ENCODE assay signal across 20 cellular contexts in genomic region chrX:46782034-46782433, GRCh38. TPM values are rescaled to one million over a fixed set of nuclear protein-coding genes. Genes with fewer than 3 reads are reported as not detected.
DNase-seq lines count a peak whose midpoint lies in the region; ATAC-seq lines count a peak whose summit lies in the region.
"Had no signal": no experiment of that assay in that cellular context is flagged by ENCODE, and none has a peak within 500 bp of the region (broad histone marks: within the 10 kb centered on the region; RNA-seq: fewer than 3 reads in every experiment).

No MANE protein-coding gene starts in this region.

- no peaks in the 10 kb centered on the region for H3K9me3 ChIP-seq in neuronal stem cell (replicated peaks in 1 of 2; ENCODE audit: control insufficient read depth in 2 of 2, insufficient read depth in 1 of 2, low read depth in 1 of 2, low read length in 2 of 2)
- H3K9me3 ChIP-seq: A549, Caco-2, HAP-1 had no signal

- peak overlapping the region; percentile 16 for H3K27ac Mint-ChIP-seq in T-helper 1 cell treated with Interleukin-12 subunit alpha and Interleukin-12 subunit beta and Interleukin-4 antibody, amounts not matched to agents 30 μg/mL and 1 μg/mL, for 36 hours
- no peak overlapping the region for H3K27ac Mint-ChIP-seq in activated CD4-positive, alpha-beta memory T cell treated with anti-CD3 and anti-CD28 coated beads for 36 hours
- H3K27ac Mint-ChIP-seq in activated CD4-positive, alpha-beta memory T cell treated with anti-CD3 and anti-CD28 coated beads, Interleukin-2, amount 10 ng/mL, durations not matched to agents 7 days and 5 days, result no peak overlapping the region
- H3K27ac Mint-ChIP-seq: CD4-positive, alpha-beta T cell had no signal

- CTCF ChIA-PET in activated CD4-positive, alpha-beta memory T cell treated with anti-CD3 and anti-CD28 coated beads for 36 hours (lab: Charles Lee), result interaction anchor here (0.8 kb wide), 1 partner anchor 15 kb away, joined by 3 read pairs; no protein-coding TSS in a partner anchor
- CTCF ChIA-PET in activated CD4-positive, alpha-beta memory T cell treated with anti-CD3 and anti-CD28 coated beads, Interleukin-2, amount 10 ng/mL, durations not matched to agents 7 days and 5 days (lab: Charles Lee), result no interaction called here

- peak overlapping the region; percentile 54 for H2AFZ ChIP-seq in neuronal stem cell (ENCODE audit: low read length)

- peaks cover 3% of the 10 kb centered on the region for H3K4me1 Mint-ChIP-seq in T-helper 1 cell treated with Interleukin-12 subunit alpha and Interleukin-12 subunit beta and Interleukin-4 antibody, amounts not matched to agents 30 μg/mL and 1 μg/mL, for 36 hours (ENCODE audit: low read depth)
- H3K4me1 Mint-ChIP-seq in activated CD4-positive, alpha-beta memory T cell treated with anti-CD3 and anti-CD28 coated beads for 36 hours (ENCODE audit: low read depth), result peaks cover 12% of the 10 kb centered on the region
- peaks cover 5% of the 10 kb centered on the region for H3K4me1 Mint-ChIP-seq in activated CD4-positive, alpha-beta memory T cell treated with anti-CD3 and anti-CD28 coated beads, Interleukin-2, amount 10 ng/mL, durations not matched to agents 7 days and 5 days

- H2BK120ac ChIP-seq in neuronal stem cell (ENCODE audit: low read depth, low read length), result no peak overlapping the region

- H3K4me2 ChIP-seq in neuronal stem cell (ENCODE audit: insufficient read depth, low read length, poor library complexity, severe bottlenecking), result no peak overlapping the region
- H3K4me2 ChIP-seq: A549 had no signal

- no peak overlapping the region for H3K4ac ChIP-seq in neuronal stem cell (ENCODE audit: low read length)

- no peaks in the 10 kb centered on the region for H3K36me3 Mint-ChIP-seq in T-helper 1 cell treated with Interleukin-12 subunit alpha and Interleukin-12 subunit beta and Interleukin-4 antibody, amounts not matched to agents 30 μg/mL and 1 μg/mL, for 36 hours (ENCODE audit: low read depth)
- no peaks in the 10 kb centered on the region for H3K36me3 Mint-ChIP-seq in activated CD4-positive, alpha-beta memory T cell treated with anti-CD3 and anti-CD28 coated beads for 36 hours
- H3K36me3 Mint-ChIP-seq in activated CD4-positive, alpha-beta memory T cell treated with anti-CD3 and anti-CD28 coated beads, Interleukin-2, amount 10 ng/mL, durations not matched to agents 7 days and 5 days (ENCODE audit: low read depth), result no peaks in the 10 kb centered on the region

- intact Hi-C loops in activated CD4-positive, alpha-beta memory T cell treated with anti-CD3 and anti-CD28 coated beads for 36 hours (cut with micrococcal nuclease), result no loop called here

- no peak for ATAC-seq in HG02678 (IDR thresholded peaks at IDR 0.05; ENCODE audit: unreplicated experiment)
- ATAC-seq: A549 had no signal

- H3K9ac ChIP-seq in neuronal stem cell (ENCODE audit: low read depth, low read length, poor library complexity), result no peak overlapping the region

- H4K8ac ChIP-seq in neuronal stem cell (ENCODE audit: low read depth, low read length), result no peak overlapping the region

- no peaks in the 10 kb centered on the region for H3K4me1 ChIP-seq in neuronal stem cell (ENCODE audit: control insufficient read depth in 2 of 2, insufficient read depth in 1 of 2, low read depth in 1 of 2, low read length in 2 of 2)

- no peak overlapping the region for H3K4me3 Mint-ChIP-seq in T-helper 1 cell treated with Interleukin-12 subunit alpha and Interleukin-12 subunit beta and Interleukin-4 antibody, amounts not matched to agents 30 μg/mL and 1 μg/mL, for 36 hours
- H3K4me3 Mint-ChIP-seq in activated CD4-positive, alpha-beta memory T cell treated with anti-CD3 and anti-CD28 coated beads for 36 hours, result no peak overlapping the region
- no peak overlapping the region for H3K4me3 Mint-ChIP-seq in activated CD4-positive, alpha-beta memory T cell treated with anti-CD3 and anti-CD28 coated beads, Interleukin-2, amount 10 ng/mL, durations not matched to agents 7 days and 5 days
- H3K4me3 Mint-ChIP-seq: CD4-positive, alpha-beta T cell had no signal

- H3K18ac ChIP-seq in neuronal stem cell (ENCODE audit: low read length), result no peak overlapping the region

- no peaks in the 10 kb centered on the region for H3K9me3 Mint-ChIP-seq in T-helper 1 cell treated with Interleukin-12 subunit alpha and Interleukin-12 subunit beta and Interleukin-4 antibody, amounts not matched to agents 30 μg/mL and 1 μg/mL, for 36 hours
- no peaks in the 10 kb centered on the region for H3K9me3 Mint-ChIP-seq in activated CD4-positive, alpha-beta memory T cell treated with anti-CD3 and anti-CD28 coated beads for 36 hours
- H3K9me3 Mint-ChIP-seq in activated CD4-positive, alpha-beta memory T cell treated with anti-CD3 and anti-CD28 coated beads, Interleukin-2, amount 10 ng/mL, durations not matched to agents 7 days and 5 days, result no peaks in the 10 kb centered on the region
- H3K9me3 Mint-ChIP-seq: CD4-positive, alpha-beta T cell had no signal

- H3K27ac ChIP-seq in neuronal stem cell (replicated peaks; ENCODE audit: low read length), result no peak overlapping the region
- H3K27ac ChIP-seq: 22Rv1, A549, C4-2B, HL-60 had no signal

- H3K14ac ChIP-seq in neuronal stem cell (ENCODE audit: low read length), result no peak overlapping the region

- no peak overlapping the region for H3K4me3 ChIP-seq in neuronal stem cell (ENCODE audit: low read length in 2 of 2)
- H3K4me3 ChIP-seq: A549, HAP-1 had no signal

- no peak overlapping the region for H2BK12ac ChIP-seq in neuronal stem cell (ENCODE audit: low read length)

- H3K36me3 ChIP-seq in neuronal stem cell (replicated peaks in 1 of 2; ENCODE audit: control insufficient read depth in 2 of 2, insufficient read depth in 2 of 2, low read length in 2 of 2), result no peaks in the 10 kb centered on the region
- H3K36me3 ChIP-seq: HAP-1 had no signal

- H2BK15ac ChIP-seq in neuronal stem cell (ENCODE audit: low read length), result no peak overlapping the region

- H3K23ac ChIP-seq in neuronal stem cell (ENCODE audit: low read depth, low read length, poor library complexity), result no peak overlapping the region

- no CpG with 5 or more reads among the region's 4 CpGs for WGBS in neuronal stem cell (ENCODE audit: extremely low coverage in 2 of 2, insufficient read length in 2 of 2, insufficient replicate concordance in 1 of 2), 2 donors

- DNase-seq in T-helper 1 cell, result no peak
- DNase-seq in activated CD4-positive, alpha-beta memory T cell treated with anti-CD3 and anti-CD28 coated beads for 36 hours, result peak; percentile 8
- no peak for DNase-seq in activated CD4-positive, alpha-beta memory T cell treated with anti-CD3 and anti-CD28 coated beads, Interleukin-2, amount 10 ng/mL, durations not matched to agents 7 days and 5 days
- DNase-seq in stimulated activated CD4-positive, alpha-beta T cell treated with anti-CD3 and anti-CD28 coated beads, Interleukin-15, amount 100 ng/mL, for 24 hours, result peak; percentile 1
- no peak for DNase-seq in stimulated activated CD4-positive, alpha-beta T cell treated with anti-CD3 and anti-CD28 coated beads, Interleukin-4, amount 100 ng/mL, for 24 hours
- no peak for DNase-seq in neuronal stem cell (ENCODE audit: low spot score)
- DNase-seq: AML-193; Caco-2; CD4-positive, alpha-beta T cell; DMS153; DMS79; GDM1; IMR-90 had no signal

- peaks cover 0 to 35% (median 0%) of the 10 kb centered on the region in 3 experiments for H3K27me3 ChIP-seq in neuronal stem cell (ENCODE audit: control insufficient read depth in 3 of 3, insufficient read depth in 3 of 3, low read depth in 1 of 3, low read length in 3 of 3)

- no peak overlapping the region for H2AK5ac ChIP-seq in neuronal stem cell (ENCODE audit: low read depth, low read length)

- no peak overlapping the region for H4K91ac ChIP-seq in neuronal stem cell (ENCODE audit: low read depth, low read length, poor library complexity)

- no peaks in the 10 kb centered on the region for H3K27me3 Mint-ChIP-seq in T-helper 1 cell treated with Interleukin-12 subunit alpha and Interleukin-12 subunit beta and Interleukin-4 antibody, amounts not matched to agents 30 μg/mL and 1 μg/mL, for 36 hours (ENCODE audit: low read depth)
- H3K27me3 Mint-ChIP-seq in activated CD4-positive, alpha-beta memory T cell treated with anti-CD3 and anti-CD28 coated beads for 36 hours, result no peaks in the 10 kb centered on the region
- peaks cover 3% of the 10 kb centered on the region for H3K27me3 Mint-ChIP-seq in activated CD4-positive, alpha-beta memory T cell treated with anti-CD3 and anti-CD28 coated beads, Interleukin-2, amount 10 ng/mL, durations not matched to agents 7 days and 5 days
- H3K27me3 Mint-ChIP-seq: CD4-positive, alpha-beta T cell had no signal

- POLR2A ChIA-PET in activated CD4-positive, alpha-beta memory T cell treated with anti-CD3 and anti-CD28 coated beads for 36 hours (lab: Charles Lee), result no interaction called here
- POLR2A ChIA-PET in activated CD4-positive, alpha-beta memory T cell treated with anti-CD3 and anti-CD28 coated beads, Interleukin-2, amount 10 ng/mL, durations not matched to agents 7 days and 5 days (lab: Charles Lee), result no interaction called here

- H3K79me1 ChIP-seq in neuronal stem cell (ENCODE audit: low read depth, low read length), result no peaks in the 10 kb centered on the region

- no peak overlapping the region for H2BK5ac ChIP-seq in neuronal stem cell (ENCODE audit: low read length)

RNA-seq across cellular contexts. Expression of gene SLC9A7, which starts 23.1 kb away (rescaled TPM):
- 10 to 100 TPM; 17.7 to 17.8 TPM for total RNA-seq in activated CD4-positive, alpha-beta memory T cell treated with anti-CD3 and anti-CD28 coated beads for 36 hours
- total RNA-seq in activated CD4-positive, alpha-beta memory T cell treated with anti-CD3 and anti-CD28 coated beads, Interleukin-2, amount 10 ng/mL, durations not matched to agents 7 days and 5 days, result 10 to 100 TPM; 10.8 to 12.0 TPM
- 1.2 TPM for polyA plus RNA-seq in neuronal stem cell (2013, experiment 1 of 2)
- polyA plus RNA-seq in neuronal stem cell (2013, experiment 2 of 2), result 1.2 TPM

RNA-seq across cellular contexts. Expression of gene RP2, which starts 54.8 kb away (rescaled TPM):
- total RNA-seq in activated CD4-positive, alpha-beta memory T cell treated with anti-CD3 and anti-CD28 coated beads for 36 hours, result 1 to 10 TPM; 5.0 to 5.5 TPM
- total RNA-seq in activated CD4-positive, alpha-beta memory T cell treated with anti-CD3 and anti-CD28 coated beads, Interleukin-2, amount 10 ng/mL, durations not matched to agents 7 days and 5 days, result 10 to 100 TPM in 1 of 2 experiments, 1 to 10 TPM in 1; 9.8 to 10.8 TPM
- 7.9 TPM for polyA plus RNA-seq in neuronal stem cell (2013, experiment 1 of 2)
- 8.2 TPM for polyA plus RNA-seq in neuronal stem cell (2013, experiment 2 of 2)

Comparison
In these comparisons a context has a peak if more than half of its experiments do, and no peak if none do; other contexts are left out.
1. DNase-seq: peak in activated CD4-positive, alpha-beta memory T cell treated with anti-CD3 and anti-CD28 coated beads for 36 hours (single experiment) and stimulated activated CD4-positive, alpha-beta T cell treated with anti-CD3 and anti-CD28 coated beads, Interleukin-15, amount 100 ng/mL, for 24 hours (single experiment); none in T-helper 1 cell (0 of 5), activated CD4-positive, alpha-beta memory T cell treated with anti-CD3 and anti-CD28 coated beads, Interleukin-2, amount 10 ng/mL, durations not matched to agents 7 days and 5 days (single experiment), stimulated activated CD4-positive, alpha-beta T cell treated with anti-CD3 and anti-CD28 coated beads, Interleukin-4, amount 100 ng/mL, for 24 hours (single experiment) and neuronal stem cell (single experiment).